Comparison of ENCODE assay signal across 31 cellular contexts in genomic region chr6:160583805-160584204, GRCh38.
"Had no signal": no experiment of that assay in that cellular context is flagged by ENCODE, and none has a peak within 500 bp of the region (broad histone marks: within the 10 kb centered on the region; RNA-seq: fewer than 3 reads in every experiment).

No MANE protein-coding gene starts in this region.

- H3K27ac Mint-ChIP-seq: activated CD4-positive, alpha-beta memory T cell treated with anti-CD3 and anti-CD28 coated beads, Interleukin-2, amount 10 ng/mL, durations not matched to agents 7 days and 5 days; activated CD8-positive, alpha-beta memory T cell treated with anti-CD3 and anti-CD28 coated beads, Interleukin-2, amount 10 ng/mL, durations not matched to agents 7 days and 5 days; activated naive CD4-positive, alpha-beta T cell treated with anti-CD3 and anti-CD28 coated beads, Interleukin-2, amount 10 ng/mL, durations not matched to agents 7 days and 5 days; activated naive CD8-positive, alpha-beta T cell; activated naive CD8-positive, alpha-beta T cell treated with anti-CD3 and anti-CD28 coated beads, Interleukin-2, amount 50 U/mL, for 24 hours; IgD-negative memory B cell had no signal

- H3K27me3 Mint-ChIP-seq: IgD-negative memory B cell had no signal

- H3K36me3 Mint-ChIP-seq: activated CD8-positive, alpha-beta memory T cell treated with anti-CD3 and anti-CD28 coated beads, Interleukin-2, amount 10 ng/mL, durations not matched to agents 7 days and 5 days; activated naive CD4-positive, alpha-beta T cell treated with anti-CD3 and anti-CD28 coated beads, Interleukin-2, amount 10 ng/mL, durations not matched to agents 7 days and 5 days; activated naive CD8-positive, alpha-beta T cell; IgD-negative memory B cell had no signal

- H3K9me3 ChIP-seq: Peyer's patch had no signal

- ATAC-seq: activated CD8-positive, alpha-beta memory T cell treated with anti-CD3 and anti-CD28 coated beads, Interleukin-2, amount 10 ng/mL, durations not matched to agents 7 days and 5 days; activated naive CD8-positive, alpha-beta T cell treated with anti-CD3 and anti-CD28 coated beads, Interleukin-2, amount 50 U/mL, for 24 hours had no signal

- H3K4me1 Mint-ChIP-seq: activated CD4-positive, alpha-beta memory T cell treated with anti-CD3 and anti-CD28 coated beads, Interleukin-2, amount 10 ng/mL, durations not matched to agents 7 days and 5 days; activated CD8-positive, alpha-beta memory T cell treated with anti-CD3 and anti-CD28 coated beads, Interleukin-2, amount 10 ng/mL, durations not matched to agents 7 days and 5 days; activated naive CD4-positive, alpha-beta T cell treated with anti-CD3 and anti-CD28 coated beads, Interleukin-2, amount 10 ng/mL, durations not matched to agents 7 days and 5 days; activated naive CD8-positive, alpha-beta T cell treated with anti-CD3 and anti-CD28 coated beads, Interleukin-2, amount 50 U/mL, for 24 hours; IgD-negative memory B cell had no signal

- DNase-seq: activated CD4-positive, alpha-beta memory T cell treated with anti-CD3 and anti-CD28 coated beads, Interleukin-2, amount 10 ng/mL, durations not matched to agents 7 days and 5 days; activated CD4-positive, alpha-beta T cell treated with anti-CD3 and anti-CD28 coated beads for 1 hour; activated CD4-positive, alpha-beta T cell treated with anti-CD3 and anti-CD28 coated beads for 48 hours; activated CD4-positive, CD25-positive, alpha-beta regulatory T cell; activated CD8-positive, alpha-beta memory T cell treated with anti-CD3 and anti-CD28 coated beads for 24 hours; activated CD8-positive, alpha-beta memory T cell treated with anti-CD3 and anti-CD28 coated beads, Interleukin-2, amount 10 ng/mL, durations not matched to agents 7 days and 5 days; activated CD8-positive, alpha-beta memory T cell treated with anti-CD3 and anti-CD28 coated beads, Interleukin-2, amount 50 U/mL, for 48 hours; activated effector memory CD4-positive, alpha-beta T cell treated with Interleukin-2 at 50 U/mL for 16 hours; activated naive CD4-positive, alpha-beta T cell treated with anti-CD3 and anti-CD28 coated beads, Interleukin-2, amount 10 ng/mL, durations not matched to agents 7 days and 5 days; activated naive CD8-positive, alpha-beta T cell treated with anti-CD3 and anti-CD28 coated beads, Interleukin-2, amount 50 U/mL, for 24 hours; activated T-cell treated with anti-CD3 and anti-CD28 coated beads, Interleukin-2, amount 50 U/mL, for 48 hours; anterior cingulate cortex; brain microvascular endothelial cell; Karpas-422; KBM-7; NCI-H1105; NCI-H1417 treated with DMSO at 0.1 percent for 48 hours; NCI-H187 treated with DMSO at 0.1 percent for 48 hours; NCI-H2081 treated with DMSO at 0.1 percent for 48 hours; NCI-H345; NCI-H524 treated with DMSO at 0.1 percent for 48 hours; Peyer's patch; Right ventricle myocardium superior; RPMI8226; SW 1271; T-helper 1 cell; T-helper 2 cell; T-helper 9 cell; WERI-Rb-1 had no signal

- H3K27ac ChIP-seq: brain microvascular endothelial cell, Peyer's patch, WERI-Rb-1 had no signal

- H3K4me1 ChIP-seq: Peyer's patch had no signal

- H3K9me3 Mint-ChIP-seq: activated CD4-positive, alpha-beta memory T cell treated with anti-CD3 and anti-CD28 coated beads, Interleukin-2, amount 10 ng/mL, durations not matched to agents 7 days and 5 days had no signal

- H3K27me3 ChIP-seq: brain microvascular endothelial cell, Peyer's patch had no signal

- H3K4me3 ChIP-seq: Peyer's patch had no signal

- H3K4me3 Mint-ChIP-seq: activated CD4-positive, alpha-beta memory T cell treated with anti-CD3 and anti-CD28 coated beads, Interleukin-2, amount 10 ng/mL, durations not matched to agents 7 days and 5 days; activated CD8-positive, alpha-beta memory T cell treated with anti-CD3 and anti-CD28 coated beads, Interleukin-2, amount 10 ng/mL, durations not matched to agents 7 days and 5 days; activated naive CD4-positive, alpha-beta T cell treated with anti-CD3 and anti-CD28 coated beads, Interleukin-2, amount 10 ng/mL, durations not matched to agents 7 days and 5 days; activated naive CD8-positive, alpha-beta T cell; activated naive CD8-positive, alpha-beta T cell treated with anti-CD3 and anti-CD28 coated beads, Interleukin-2, amount 50 U/mL, for 24 hours; IgD-negative memory B cell had no signal

- H3K36me3 ChIP-seq: brain microvascular endothelial cell, Peyer's patch, WERI-Rb-1 had no signal
